Comparison of ENCODE assay signal across 22 cellular contexts in the genomic region with DNA sequence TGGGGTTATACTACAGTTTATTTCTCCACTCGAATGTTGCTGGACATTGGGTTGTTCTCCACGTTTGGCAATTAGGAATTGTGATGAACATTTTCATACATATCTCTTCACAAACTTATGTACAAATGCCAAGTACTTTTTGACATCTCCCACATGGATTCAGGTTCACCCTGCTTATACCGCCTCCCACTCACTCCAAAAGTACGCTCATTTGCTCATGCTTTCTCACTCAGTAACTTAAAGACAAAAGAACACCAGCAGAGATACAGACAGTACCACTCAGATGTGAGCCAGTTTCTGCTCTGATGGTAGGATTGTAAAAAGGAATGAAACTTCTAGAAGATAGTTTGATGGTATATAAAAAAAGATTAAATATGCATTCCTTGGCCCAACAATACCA.
"Had no signal": no experiment of that assay in that cellular context is flagged by ENCODE, and none has a peak within 500 bp of the region (broad histone marks: within the 10 kb centered on the region; RNA-seq: fewer than 3 reads in every experiment).

No MANE protein-coding gene starts in this region.

- DNase-seq: cortex of kidney; dorsolateral prefrontal cortex; effector CD4-positive, alpha-beta T cell; endodermal cell; foreskin fibroblast; gastrocnemius medialis; heart right ventricle; hippocampal formation; left ventricle myocardium superior; lower lobe of right lung; natural killer cell; pancreas; right lobe of liver; stimulated activated CD4-positive, alpha-beta T cell treated with anti-CD3 and anti-CD28 coated beads, Interleukin-12 subunit alpha, Interleukin-12 subunit beta, amount 100 ng/mL, for 4 hours; stimulated activated CD4-positive, alpha-beta T cell treated with anti-CD3 and anti-CD28 coated beads, Interleukin-1b, Interleukin-23, amount 100 ng/mL, for 48 hours; stimulated activated CD4-positive, alpha-beta T cell treated with anti-CD3 and anti-CD28 coated beads, Interleukin-4, amount 100 ng/mL, for 1 hour; stimulated activated CD8-positive, alpha-beta memory T cell treated with anti-CD3 and anti-CD28 coated beads, Interleukin-4, amount 100 ng/mL, for 48 hours; stimulated activated naive CD4-positive, alpha-beta T cell; stimulated activated naive CD8-positive, alpha-beta T cell treated with anti-CD3 and anti-CD28 coated beads, Interleukin-15, amount 100 ng/mL, for 72 hours; transverse colon; upper lobe of right lung; uterus had no signal
